Comparison of ENCODE assay signal across 23 cellular contexts in genomic region chr1:63936276-63936675, GRCh38.
"Had no signal": no experiment of that assay in that cellular context is flagged by ENCODE, and none has a peak within 500 bp of the region (broad histone marks: within the 10 kb centered on the region; RNA-seq: fewer than 3 reads in every experiment).

No MANE protein-coding gene starts in this region.

- H3K27ac ChIP-seq: foreskin keratinocyte, hepatocyte, neutrophil, right atrium auricular region, suprapubic skin, thyroid gland, upper lobe of left lung had no signal

- H3K27me3 ChIP-seq: foreskin keratinocyte, hepatocyte, neutrophil, right atrium auricular region, suprapubic skin, thyroid gland, upper lobe of left lung had no signal

- H3K9me3 Mint-ChIP-seq: endodermal cell; naive thymus-derived CD4-positive, alpha-beta T cell; stimulated activated effector memory CD8-positive, alpha-beta T cell treated with anti-CD3 and anti-CD28 coated beads, Interleukin-12 subunit alpha, Interleukin-12 subunit beta, amount 100 ng/mL, for 72 hours had no signal

- H3K4me3 ChIP-seq: coronary artery, hepatocyte, lung, right atrium auricular region, suprapubic skin, thyroid gland, upper lobe of left lung had no signal

- H3K4me1 Mint-ChIP-seq: naive thymus-derived CD4-positive, alpha-beta T cell; stimulated activated effector memory CD8-positive, alpha-beta T cell treated with anti-CD3 and anti-CD28 coated beads, Interleukin-12 subunit alpha, Interleukin-12 subunit beta, amount 100 ng/mL, for 72 hours had no signal

- DNase-seq: caudate nucleus; effector CD4-positive, alpha-beta T cell; endodermal cell; erythroblast; foreskin keratinocyte; head of caudate nucleus; left ventricle myocardium superior; mesendoderm; naive thymus-derived CD4-positive, alpha-beta T cell; small intestine; stimulated activated CD4-positive, alpha-beta T cell treated with anti-CD3 and anti-CD28 coated beads, Interleukin-2, amount 100 ng/mL, for 48 hours; stimulated activated naive CD8-positive, alpha-beta T cell treated with anti-CD3 and anti-CD28 coated beads, Interleukin-15, Interleukin-2, amounts not matched to agents 100 U/mL and 50 U/mL, for 24 hours; thyroid gland; upper lobe of left lung had no signal

- H3K9me3 ChIP-seq: neutrophil, right atrium auricular region, suprapubic skin, thyroid gland, upper lobe of left lung had no signal

- FAIRE-seq: endothelial cell of umbilical vein, islet of Langerhans, small intestine had no signal

- H3K4me3 Mint-ChIP-seq: endodermal cell; naive thymus-derived CD4-positive, alpha-beta T cell; stimulated activated effector memory CD8-positive, alpha-beta T cell treated with anti-CD3 and anti-CD28 coated beads, Interleukin-12 subunit alpha, Interleukin-12 subunit beta, amount 100 ng/mL, for 72 hours had no signal

- ATAC-seq: foreskin keratinocyte; naive thymus-derived CD4-positive, alpha-beta T cell; stimulated activated effector memory CD8-positive, alpha-beta T cell treated with anti-CD3 and anti-CD28 coated beads, Interleukin-12 subunit alpha, Interleukin-12 subunit beta, amount 100 ng/mL, for 72 hours; stimulated activated naive CD8-positive, alpha-beta T cell treated with anti-CD3 and anti-CD28 coated beads, Interleukin-15, Interleukin-2, amounts not matched to agents 100 U/mL and 50 U/mL, for 24 hours had no signal

- H3K4me1 ChIP-seq: foreskin keratinocyte, suprapubic skin, thyroid gland had no signal

- H3K27ac Mint-ChIP-seq: endodermal cell; naive thymus-derived CD4-positive, alpha-beta T cell; stimulated activated effector memory CD8-positive, alpha-beta T cell treated with anti-CD3 and anti-CD28 coated beads, Interleukin-12 subunit alpha, Interleukin-12 subunit beta, amount 100 ng/mL, for 72 hours had no signal

- H3K36me3 Mint-ChIP-seq: naive thymus-derived CD4-positive, alpha-beta T cell; stimulated activated effector memory CD8-positive, alpha-beta T cell treated with anti-CD3 and anti-CD28 coated beads, Interleukin-12 subunit alpha, Interleukin-12 subunit beta, amount 100 ng/mL, for 72 hours had no signal

- H3K36me3 ChIP-seq: neutrophil, right atrium auricular region, suprapubic skin, thyroid gland, upper lobe of left lung had no signal
